Comparison of ENCODE assay signal across 23 cellular contexts in the genomic region with DNA sequence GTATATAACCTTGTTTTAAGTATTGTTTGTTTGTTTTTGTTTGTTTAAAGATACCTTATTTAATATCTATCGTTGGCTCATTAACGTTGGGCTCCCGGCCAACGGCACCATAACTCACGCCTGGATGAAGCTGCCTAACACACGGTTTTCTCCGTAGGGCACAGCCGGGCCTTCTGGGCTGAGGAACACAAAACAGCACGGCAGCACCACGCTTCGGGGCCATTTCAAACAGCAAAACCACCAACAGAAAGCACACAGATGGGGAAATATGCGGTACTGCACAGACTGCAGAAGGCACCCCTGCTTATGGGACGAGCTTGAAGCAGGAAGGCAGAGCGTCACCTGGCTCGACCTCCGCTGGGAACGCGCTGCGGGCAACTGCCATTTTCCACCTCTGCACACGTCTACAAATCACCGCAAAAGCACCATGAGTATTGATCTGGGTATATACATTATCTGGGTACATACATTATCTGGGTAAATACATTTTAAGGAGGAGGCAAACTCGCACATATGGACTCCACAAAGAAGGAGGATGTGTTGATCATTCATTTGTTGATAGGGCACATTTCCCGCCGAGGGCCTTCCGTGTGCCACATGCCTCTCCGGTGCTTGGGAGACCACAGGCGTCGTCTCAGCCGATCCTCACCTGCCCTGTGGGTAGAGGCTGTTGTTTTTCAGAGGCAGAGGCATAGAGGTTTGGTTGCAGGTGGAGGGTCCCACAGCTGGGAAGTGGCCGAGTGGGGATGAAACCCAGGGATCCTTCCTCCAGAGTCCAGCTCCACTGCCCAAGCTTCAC.
"Had no signal": no experiment of that assay in that cellular context is flagged by ENCODE, and none has a peak within 500 bp of the region (broad histone marks: within the 10 kb centered on the region; RNA-seq: fewer than 3 reads in every experiment).

No MANE protein-coding gene starts in this region.

- H3K4me1 Mint-ChIP-seq: activated T-helper 17 cell treated with anti-CD3 and anti-CD28 coated beads, Interleukin-2, amount 50 U/mL, for 72 hours; immature natural killer cell; natural killer cell; stimulated activated naive B cell treated with anti-CD40 and anti-IgM and Interleukin-4, amounts not matched to agents 10 μg/mL and 1 μg/mL and 100 μg/mL, for 72 hours; T-helper 17 cell had no signal

- ATAC-seq: activated CD8-positive, alpha-beta T cell treated with anti-CD3 and anti-CD28 coated beads for 36 hours; activated naive CD4-positive, alpha-beta T cell treated with anti-CD3 and anti-CD28 coated beads, Interleukin-2, amount 50 U/mL, for 72 hours; activated T-cell treated with anti-CD3 and anti-CD28 coated beads, Interleukin-2, amount 50 U/mL, for 4 hours; activated T-helper 17 cell treated with anti-CD3 and anti-CD28 coated beads, Interleukin-2, amount 50 U/mL, for 72 hours; esophagus mucosa; foreskin keratinocyte; heart left ventricle; natural killer cell; right cardiac atrium; stimulated activated naive B cell treated with anti-CD40 and anti-IgM and Interleukin-4, amounts not matched to agents 10 μg/mL and 1 μg/mL and 100 μg/mL, for 72 hours; T-helper 17 cell had no signal

- H3K36me3 Mint-ChIP-seq: activated naive CD4-positive, alpha-beta T cell treated with anti-CD3 and anti-CD28 coated beads, Interleukin-2, amount 50 U/mL, for 72 hours; immature natural killer cell; natural killer cell; stimulated activated naive B cell treated with anti-CD40 and anti-IgM and Interleukin-4, amounts not matched to agents 10 μg/mL and 1 μg/mL and 100 μg/mL, for 72 hours had no signal

- H3K27me3 ChIP-seq: thyroid gland, upper lobe of right lung had no signal

- DNase-seq: activated CD4-positive, alpha-beta T cell treated with anti-CD3 and anti-CD28 coated beads, Interleukin-2, amount 50 U/mL, for 1 hour; activated CD8-positive, alpha-beta T cell treated with anti-CD3 and anti-CD28 coated beads for 36 hours; activated T-cell treated with anti-CD3 and anti-CD28 coated beads, Interleukin-2, amount 50 U/mL, for 4 hours; foreskin keratinocyte; heart left ventricle; hypothalamus; immature natural killer cell; kidney; lower lobe of right lung; mesenchymal stem cell; natural killer cell; right cardiac atrium; stimulated activated CD4-positive, alpha-beta T cell treated with anti-CD3 and anti-CD28 coated beads, Interleukin-15, amount 100 ng/mL, for 24 hours; stimulated activated CD4-positive, alpha-beta T cell treated with anti-CD3 and anti-CD28 coated beads, Interleukin-2, amount 100 ng/mL, for 24 hours; stimulated activated naive B cell treated with anti-CD40 and anti-IgM and Interleukin-4, amounts not matched to agents 10 μg/mL and 1 μg/mL and 100 μg/mL, for 72 hours; stomach; T-helper 17 cell; T1000; thyroid gland; upper lobe of right lung had no signal

- H3K27ac ChIP-seq: foreskin keratinocyte, heart left ventricle, lower lobe of right lung, stomach, thyroid gland, upper lobe of right lung had no signal

- H3K4me3 ChIP-seq: heart left ventricle, lower lobe of right lung, stomach, thyroid gland, upper lobe of right lung had no signal

- H3K9me3 ChIP-seq: heart left ventricle, lower lobe of right lung, stomach, thyroid gland, upper lobe of right lung had no signal

- H3K27ac Mint-ChIP-seq: activated CD8-positive, alpha-beta T cell treated with anti-CD3 and anti-CD28 coated beads for 36 hours; activated naive CD4-positive, alpha-beta T cell treated with anti-CD3 and anti-CD28 coated beads, Interleukin-2, amount 50 U/mL, for 72 hours; activated T-helper 17 cell treated with anti-CD3 and anti-CD28 coated beads, Interleukin-2, amount 50 U/mL, for 72 hours; immature natural killer cell; natural killer cell; stimulated activated naive B cell treated with anti-CD40 and anti-IgM and Interleukin-4, amounts not matched to agents 10 μg/mL and 1 μg/mL and 100 μg/mL, for 72 hours; T-helper 17 cell had no signal

- H3K36me3 ChIP-seq: heart left ventricle, lower lobe of right lung, stomach, thyroid gland, upper lobe of right lung had no signal

- H3K4me3 Mint-ChIP-seq: activated CD8-positive, alpha-beta T cell treated with anti-CD3 and anti-CD28 coated beads for 36 hours; activated T-cell treated with anti-CD3 and anti-CD28 coated beads, Interleukin-2, amount 50 U/mL, for 4 hours; activated T-helper 17 cell treated with anti-CD3 and anti-CD28 coated beads, Interleukin-2, amount 50 U/mL, for 72 hours; immature natural killer cell; natural killer cell; stimulated activated naive B cell treated with anti-CD40 and anti-IgM and Interleukin-4, amounts not matched to agents 10 μg/mL and 1 μg/mL and 100 μg/mL, for 72 hours; T-helper 17 cell had no signal

- H3K9me3 Mint-ChIP-seq: activated CD8-positive, alpha-beta T cell treated with anti-CD3 and anti-CD28 coated beads for 36 hours; activated naive CD4-positive, alpha-beta T cell treated with anti-CD3 and anti-CD28 coated beads, Interleukin-2, amount 50 U/mL, for 72 hours; activated T-cell treated with anti-CD3 and anti-CD28 coated beads, Interleukin-2, amount 50 U/mL, for 4 hours; activated T-helper 17 cell treated with anti-CD3 and anti-CD28 coated beads, Interleukin-2, amount 50 U/mL, for 72 hours; natural killer cell had no signal

- H3K4me1 ChIP-seq: foreskin keratinocyte, heart left ventricle, lower lobe of right lung, stomach, thyroid gland, upper lobe of right lung had no signal
